In genomic region chr16:46972971-46973456, GRCh38 we compare ENCODE assay signal across 8 cellular contexts. TPM values are rescaled to one million over a fixed set of nuclear protein-coding genes. Genes with fewer than 3 reads are reported as not detected.
DNase-seq lines count a peak whose midpoint lies in the region; ATAC-seq and TF ChIP-seq lines count a peak whose summit lies in the region.

No MANE protein-coding gene starts in this region.

- DNase-seq in PC-3 (peak; percentile 16), cardiac muscle cell (ENCODE audit: low read depth in 1 of 2, low spot score in 1 of 2) (peak; percentile 16 to 40), G401 (ENCODE audit: low spot score) (no peak), NCI-H2196 (lab: John Stamatoyannopoulos, UW; ENCODE audit: unreplicated experiment) (no peak)
- DNase-seq in activated naive CD4-positive, alpha-beta T cell treated with Interleukin-2 at 50 U/mL for 16 hours, result peak; percentile 55

- peaks cover 64% of the 10 kb centered on the region for H3K79me2 ChIP-seq in PC-3 (ENCODE audit: low read length)

- peak overlapping the region; percentile 52 for H3K27ac ChIP-seq in PC-3 (ENCODE audit: low read length)
- peak overlapping the region; percentile 98 for H3K27ac ChIP-seq in cardiac muscle cell
- peak overlapping the region; percentile 98 for H3K27ac ChIP-seq in rectal smooth muscle tissue (ENCODE audit: low read depth, low read length)

- ATAC-seq in GM18511 (IDR thresholded peaks at IDR 0.05; ENCODE audit: unreplicated experiment) (peak; percentile 52), HG02678 (IDR thresholded peaks at IDR 0.05; ENCODE audit: unreplicated experiment) (peak; percentile 26), PC-3 (peak; percentile 42)

- H4K20me1 ChIP-seq in PC-3 (ENCODE audit: low read length), result peaks cover 21% of the 10 kb centered on the region; the same call in 1 of the 2 replicates

- peaks cover 34% of the 10 kb centered on the region for H3K4me1 ChIP-seq in PC-3 (ENCODE audit: insufficient read depth, low read length)
- H3K4me1 ChIP-seq in cardiac muscle cell (ENCODE audit: low read depth), result peaks cover 14% of the 10 kb centered on the region
- peaks cover 13% of the 10 kb centered on the region for H3K4me1 ChIP-seq in rectal smooth muscle tissue (ENCODE audit: control insufficient read depth, insufficient read depth, low read length)

- H3K4me3 ChIP-seq in PC-3 (ENCODE audit: low read length), result peak overlapping the region; percentile 87
- H3K4me3 ChIP-seq in cardiac muscle cell, result peak overlapping the region; percentile 83
- peak overlapping the region; percentile 88 for H3K4me3 ChIP-seq in rectal smooth muscle tissue (ENCODE audit: low read length)

- peak overlapping the region; percentile 88 for H3K9ac ChIP-seq in PC-3 (ENCODE audit: low read length)
- H3K9ac ChIP-seq in rectal smooth muscle tissue (ENCODE audit: low read length), result peak overlapping the region; percentile 76

- H2AFZ ChIP-seq in PC-3 (ENCODE audit: low read length), result peak overlapping the region; percentile 94

- peak overlapping the region; percentile 97 for H3K4me2 ChIP-seq in PC-3 (ENCODE audit: low read length)

- TF ChIP-seq CTCF in PC-3 (conservative IDR thresholded peaks at IDR 0.05; ENCODE audit: low read depth, low read length) (no peak), cardiac muscle cell (IDR thresholded peaks at IDR 0.05; ENCODE audit: low read depth, low read length) (no peak)

- POLR2A ChIA-PET in PC-3 (lab: Charles Lee; ENCODE audit: unreplicated experiment), result no interaction called here

- intact Hi-C loops in PC-3 (cut with micrococcal nuclease), result no loop called here

- H3K36me3 ChIP-seq in PC-3 (ENCODE audit: low read depth, low read length), result peaks cover 24% of the 10 kb centered on the region
- peaks cover 27% of the 10 kb centered on the region for H3K36me3 ChIP-seq in cardiac muscle cell
- peaks cover 10% of the 10 kb centered on the region for H3K36me3 ChIP-seq in rectal smooth muscle tissue (ENCODE audit: control insufficient read depth, insufficient read depth, low read length)

- H3K9me3 ChIP-seq in PC-3 (ENCODE audit: low read length) (no peaks in the 10 kb centered on the region), cardiac muscle cell (ENCODE audit: low read depth) (no peaks in the 10 kb centered on the region)

- H3F3A ChIP-seq in PC-3 (ENCODE audit: low read length, unreplicated experiment), result no peaks in the 10 kb centered on the region

- H3K27me3 ChIP-seq in PC-3 (ENCODE audit: low read length) (no peaks in the 10 kb centered on the region), cardiac muscle cell (no peaks in the 10 kb centered on the region), rectal smooth muscle tissue (ENCODE audit: control insufficient read depth, insufficient read depth, low read length) (no peaks in the 10 kb centered on the region)

- BruUV-seq in PC-3 (replicated peaks; lab: Mats Ljungman, UMichigan), result no TSS peak

- CTCF ChIA-PET in PC-3 (lab: Charles Lee), result no interaction called here

- no peaks in the 10 kb centered on the region for H3K9me2 ChIP-seq in PC-3 (replicated peaks; ENCODE audit: low read length)

- in situ Hi-C loops in G401 (cut with HindIII; ENCODE audit: low sequenced_read_pairs), result no loop called here

RNA-seq across cellular contexts. Expression of gene DNAJA2, which starts 0.5 kb away (rescaled TPM):
- total RNA-seq in PC-3 (2014; rRNA removed) (44.5 and 57.0 TPM in 2 replicates), cardiac muscle cell (56.7 and 66.4 TPM in 2 replicates)
- polyA plus RNA-seq in cardiac muscle cell, result 72.5 and 94.0 TPM in 2 replicates
- 90.5 and 128 TPM in 2 replicates for total RNA-seq in G401 (2014; rRNA removed; shearing (Covaris generic))

Comparison
In these comparisons a context has a peak if more than half of its experiments do, and no peak if none do; other contexts are left out.
1. DNase-seq: peak in PC-3 (single experiment), activated naive CD4-positive, alpha-beta T cell treated with Interleukin-2 at 50 U/mL for 16 hours (single experiment) and cardiac muscle cell (2 of 2); none in G401 (single experiment) and NCI-H2196 (single experiment).
2. Peak in every context shown above with its lines, with median percentiles within 50 percentile points of each other: ATAC-seq, H3K27ac ChIP-seq and H3K4me3 ChIP-seq.